Comparison of ENCODE assay signal across 15 cellular contexts in the genomic region with DNA sequence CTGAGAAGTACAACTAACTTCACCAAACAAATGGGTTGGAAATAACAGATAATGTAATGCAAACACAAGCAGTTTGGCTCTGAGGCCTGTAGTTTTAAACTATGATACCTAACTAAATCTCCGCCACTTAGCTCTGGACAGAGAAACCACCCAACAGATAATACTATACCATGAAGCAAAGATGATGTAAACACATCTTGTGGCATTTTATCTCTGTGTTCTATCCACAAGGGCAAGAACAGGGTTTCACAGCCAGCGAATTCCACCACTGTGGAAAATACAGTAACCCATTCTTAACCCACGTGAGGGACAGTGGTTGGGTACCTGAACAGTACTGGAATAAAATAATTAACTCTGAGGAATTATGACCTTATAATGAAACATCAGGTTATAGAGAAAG.
DNase-seq lines count a peak whose midpoint lies in the region; ATAC-seq and TF ChIP-seq lines count a peak whose summit lies in the region.
"Had no signal": no experiment of that assay in that cellular context is flagged by ENCODE, and none has a peak within 500 bp of the region (broad histone marks: within the 10 kb centered on the region; RNA-seq: fewer than 3 reads in every experiment).

No MANE protein-coding gene starts in this region.

- peak overlapping the region in 1 of 2 experiments; percentile 24; a peak in 2 of 4 replicates for H4K8ac ChIP-seq in IMR-90 (ENCODE audit: low read depth in 2 of 2, low read length in 2 of 2)

- no peak overlapping the region for H3K56ac ChIP-seq in IMR-90 (ENCODE audit: extremely low read depth, insufficient read depth, low read length)

- DNase-seq in IMR-90 = no peak
- peak; percentile 65 for DNase-seq in amniotic epithelial cell (ENCODE audit: low read depth)
- no peak for DNase-seq in smooth muscle cell (lab: John Stamatoyannopoulos, UW; ENCODE audit: unreplicated experiment)
- no peak for DNase-seq in NCI-H1694 (lab: John Stamatoyannopoulos, UW)
- DNase-seq: 8988T; AML-193; CD4-positive, CD25-positive, alpha-beta regulatory T cell; DMS53; GF-D8 had no signal

- no peak overlapping the region for H4K91ac ChIP-seq in IMR-90 (ENCODE audit: insufficient read depth, low read depth, low read length)

- H3K27me3 Mint-ChIP-seq in nephron (ENCODE audit: low read depth) = no peaks in the 10 kb centered on the region

- H3K4me2 ChIP-seq in IMR-90 (ENCODE audit: low read depth, low read length) (no peak overlapping the region), smooth muscle cell (no peak overlapping the region)
- H3K4me2 ChIP-seq: BLaER1 treated with 17β-estradiol and CSF1 and Interleukin-3, amounts not matched to agents 10 nM and 100 nM had no signal

- H3K27ac Mint-ChIP-seq in nephron = peak overlapping the region; percentile 24 to 60 (median 51)
- H3K27ac Mint-ChIP-seq: CD4-positive, CD25-positive, alpha-beta regulatory T cell had no signal

- H2BK20ac ChIP-seq in IMR-90 (ENCODE audit: low read depth, low read length) = no peak overlapping the region

- intact Hi-C loops in IMR-90 (cut with micrococcal nuclease) = no loop called here

- H2AK9ac ChIP-seq in IMR-90 (replicated peaks; ENCODE audit: low read depth, low read length, poor library complexity) = no peak overlapping the region

- peaks cover 3% of the 10 kb centered on the region for H3F3A ChIP-seq in smooth muscle cell (ENCODE audit: low read depth)

- no peak overlapping the region for H2AK5ac ChIP-seq in IMR-90 (ENCODE audit: low read depth, low read length)

- TF ChIP-seq RAD21 in IMR-90 (IDR thresholded peaks at IDR 0.05; ENCODE audit: low read length) = no peak

- no peak overlapping the region; the same call in 1 of the 2 replicates for H3K14ac ChIP-seq in IMR-90 (replicated peaks; ENCODE audit: low read depth, low read length)

- H3K27me3 ChIP-seq in IMR-90 (ENCODE audit: control insufficient read depth, insufficient read depth, low read length) (no peaks in the 10 kb centered on the region), smooth muscle cell (ENCODE audit: low read depth) (no peaks in the 10 kb centered on the region)
- H3K27me3 ChIP-seq: BLaER1 treated with 17β-estradiol and CSF1 and Interleukin-3, amounts not matched to agents 10 nM and 100 nM had no signal

- H4K20me1 ChIP-seq in IMR-90 (ENCODE audit: insufficient read depth, low read length) (no peaks in the 10 kb centered on the region), smooth muscle cell (ENCODE audit: low read depth) (no peaks in the 10 kb centered on the region)
- H4K20me1 ChIP-seq: BLaER1 treated with 17β-estradiol and CSF1 and Interleukin-3, amounts not matched to agents 10 nM and 100 nM had no signal

- peaks cover 6% of the 10 kb centered on the region; the same call in 1 of the 2 replicates for H3K4me1 ChIP-seq in IMR-90 (ENCODE audit: control insufficient read depth, insufficient read depth, low read length)
- H3K4me1 ChIP-seq in smooth muscle cell (ENCODE audit: low read depth) = peaks cover 3% of the 10 kb centered on the region

- H3K4me3 ChIP-seq in IMR-90 (ENCODE audit: insufficient read depth, low read depth, low read length) (no peak overlapping the region), smooth muscle cell (no peak overlapping the region)
- H3K4me3 ChIP-seq: BLaER1 treated with 17β-estradiol and CSF1 and Interleukin-3, amounts not matched to agents 10 nM and 100 nM had no signal

- H3K9ac ChIP-seq in IMR-90 (ENCODE audit: low read depth, low read length) = no peak overlapping the region
- no peak overlapping the region for H3K9ac ChIP-seq in smooth muscle cell (ENCODE audit: low read depth)
- H3K9ac ChIP-seq: BLaER1 treated with 17β-estradiol and CSF1 and Interleukin-3, amounts not matched to agents 10 nM and 100 nM had no signal

- H3K36me3 Mint-ChIP-seq in nephron (ENCODE audit: low read depth) = peaks cover 5% of the 10 kb centered on the region
- H3K36me3 Mint-ChIP-seq: CD4-positive, CD25-positive, alpha-beta regulatory T cell had no signal

- no TSS peak for BruUV-seq in IMR-90 (replicated peaks; lab: Mats Ljungman, UMichigan)

- H3K27ac ChIP-seq in IMR-90 (ENCODE audit: insufficient read depth, low read length) (no peak overlapping the region), smooth muscle cell (ENCODE audit: low read depth) (peak overlapping the region; percentile 45)
- H3K27ac ChIP-seq: BLaER1 treated with 17β-estradiol and CSF1 and Interleukin-3, amounts not matched to agents 10 nM and 100 nM; HL-60 had no signal

- H3K23ac ChIP-seq in IMR-90 (ENCODE audit: low read depth, low read length) = peak overlapping the region; percentile 53; the same call in 1 of the 2 replicates

- WGBS in IMR-90 (ENCODE audit: extremely low coverage in 2 of 2, insufficient read length in 1 of 2), 2 experiments = no CpG with 5 or more reads among the region's 3 CpGs
- 59% methylated on average over 3 of the region's 3 CpGs for WGBS in smooth muscle cell (ENCODE audit: low lambda C conversion rate)

- H3K9me1 ChIP-seq in IMR-90 (ENCODE audit: insufficient read depth, low read length) = 0 out of 2 replicates have a peak, but pooled peaks cover 6% of the 10 kb centered on the region

- TF ChIP-seq CTCF in IMR-90 (conservative IDR thresholded peaks at IDR 0.05; ENCODE audit: low read depth, low read length) (no peak), nephron (IDR thresholded peaks at IDR 0.05; ENCODE audit: unreplicated experiment in 3 of 3) (no peak), smooth muscle cell (IDR thresholded peaks at IDR 0.05; ENCODE audit: borderline replicate concordance, insufficient read depth, poor library complexity, severe bottlenecking) (no peak)

- H3K4me1 Mint-ChIP-seq in nephron = peaks cover 28% of the 10 kb centered on the region

- no peak overlapping the region for H2BK15ac ChIP-seq in IMR-90 (ENCODE audit: low read depth, low read length)

- ATAC-seq in IMR-90 (ENCODE audit: low read depth) = no peak
- no peak for ATAC-seq in GM21528 (IDR thresholded peaks at IDR 0.05; ENCODE audit: low FRiP score, unreplicated experiment)
- ATAC-seq in HG02973 (IDR thresholded peaks at IDR 0.05; ENCODE audit: unreplicated experiment) = no peak
- ATAC-seq: HCT116 had no signal

- H3K4ac ChIP-seq in IMR-90 (ENCODE audit: low read depth, low read length) = no peak overlapping the region

- in situ Hi-C loops in IMR-90 (cut with MboI; ENCODE audit: low sequenced_read_pairs) = no loop called here

- H3K79me1 ChIP-seq in IMR-90 (ENCODE audit: low read depth in 1 of 2, low read length in 2 of 2) = peaks cover 12 to 45% of the 10 kb centered on the region in 2 experiments

- H2AFZ ChIP-seq in IMR-90 (replicated peaks; ENCODE audit: low read length, poor library complexity) (no peak overlapping the region), smooth muscle cell (ENCODE audit: low read depth) (no peak overlapping the region)

- peak overlapping the region; percentile 15 for H2BK5ac ChIP-seq in IMR-90 (ENCODE audit: low read depth, low read length, poor library complexity, severe bottlenecking)

- CTCF ChIA-PET in IMR-90 (lab: Yijun Ruan, JAX) = interaction anchor here (0.6 kb wide), 1 partner anchor 11 kb away, joined by 3 read pairs; no protein-coding TSS in a partner anchor

- no peak overlapping the region for H2BK120ac ChIP-seq in IMR-90 (ENCODE audit: low read depth, low read length)

- no peak for TF ChIP-seq POLR2A in IMR-90 (IDR thresholded peaks at IDR 0.05; ENCODE audit: low read depth, low read length)

- POLR2A ChIA-PET in IMR-90 (lab: Charles Lee; ENCODE audit: unreplicated experiment) = no interaction called here

- no peaks in the 10 kb centered on the region for H3K36me3 ChIP-seq in IMR-90 (ENCODE audit: control insufficient read depth, insufficient read depth, low read length)
- H3K36me3 ChIP-seq in smooth muscle cell (ENCODE audit: low read depth) = no peaks in the 10 kb centered on the region
- H3K36me3 ChIP-seq: BLaER1 treated with 17β-estradiol and CSF1 and Interleukin-3, amounts not matched to agents 10 nM and 100 nM had no signal

- H3K18ac ChIP-seq in IMR-90 (ENCODE audit: low read depth, low read length) = 0 out of 2 replicates have a peak overlapping the region, but pooled peaks have one; percentile 23

- no peak overlapping the region for H3K4me3 Mint-ChIP-seq in nephron
- H3K4me3 Mint-ChIP-seq: CD4-positive, CD25-positive, alpha-beta regulatory T cell had no signal

- H3K9me3 Mint-ChIP-seq in nephron = no peaks in the 10 kb centered on the region

- dilution Hi-C loops in IMR-90 (cut with HindIII; ENCODE audit: low sequenced_read_pairs, unreplicated experiment) = no loop called here

- no peaks in the 10 kb centered on the region for H3K9me3 ChIP-seq in IMR-90 (ENCODE audit: control insufficient read depth, insufficient read depth, low read length)
- no peaks in the 10 kb centered on the region for H3K9me3 ChIP-seq in smooth muscle cell (replicated peaks; ENCODE audit: low read depth)
- H3K9me3 ChIP-seq: BLaER1 treated with 17β-estradiol and CSF1 and Interleukin-3, amounts not matched to agents 10 nM and 100 nM had no signal

- H4K5ac ChIP-seq in IMR-90 (ENCODE audit: low read depth, low read length) = no peak overlapping the region

- H3K79me2 ChIP-seq in smooth muscle cell (ENCODE audit: low read depth) = no peaks in the 10 kb centered on the region

TF ChIP-seq in IMR-90, 13 proteins besides CTCF, POLR2A, EP300 and RAD21 (continues in another document):
- no peak for TF ChIP-seq CHD1 (IDR thresholded peaks at IDR 0.05; ENCODE audit: low read depth, low read length)
- no peak for TF ChIP-seq SMC3 (IDR thresholded peaks at IDR 0.05; ENCODE audit: low read depth, low read length)
- TF ChIP-seq, protein P1, sequence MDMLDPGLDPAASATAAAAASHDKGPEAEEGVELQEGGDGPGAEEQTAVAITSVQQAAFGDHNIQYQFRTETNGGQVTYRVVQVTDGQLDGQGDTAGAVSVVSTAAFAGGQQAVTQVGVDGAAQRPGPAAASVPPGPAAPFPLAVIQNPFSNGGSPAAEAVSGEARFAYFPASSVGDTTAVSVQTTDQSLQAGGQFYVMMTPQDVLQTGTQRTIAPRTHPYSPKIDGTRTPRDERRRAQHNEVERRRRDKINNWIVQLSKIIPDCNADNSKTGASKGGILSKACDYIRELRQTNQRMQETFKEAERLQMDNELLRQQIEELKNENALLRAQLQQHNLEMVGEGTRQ (IDR thresholded peaks at IDR 0.05; ENCODE audit: low read depth, low read length) = no peak
- no peak for TF ChIP-seq MAFK (IDR thresholded peaks at IDR 0.05; ENCODE audit: low read depth, low read length)
- no peak for TF ChIP-seq MAZ (IDR thresholded peaks at IDR 0.05; ENCODE audit: borderline replicate concordance, low read depth, low read length)
- TF ChIP-seq CEBPB (IDR thresholded peaks at IDR 0.05; ENCODE audit: low read depth, low read length) = no peak
- no peak for TF ChIP-seq RFX5 (IDR thresholded peaks at IDR 0.05; ENCODE audit: low read depth, low read length)
- TF ChIP-seq RCOR1 (IDR thresholded peaks at IDR 0.05; ENCODE audit: insufficient replicate concordance, low read length) = no peak
- no peak for TF ChIP-seq MXI1 (IDR thresholded peaks at IDR 0.05; ENCODE audit: borderline replicate concordance, low read depth, low read length)
